8 cellular contexts compared by ENCODE assay signal in genomic region chr9:6024035-6024554, GRCh38. TPM values are rescaled to one million over a fixed set of nuclear protein-coding genes. Genes with fewer than 3 reads are reported as not detected.
DNase-seq lines count a peak whose midpoint lies in the region; ATAC-seq, FAIRE-seq and TF ChIP-seq lines count a peak whose summit lies in the region.

No MANE protein-coding gene starts in this region.

- H3K4me3 Mint-ChIP-seq in T-helper 2 cell treated with Interferon-gamma antibody and Interleukin-4, amounts not matched to agents 5 μg/mL and 100 μg/mL, for 36 hours, result peak overlapping the region; percentile 66

- TF ChIP-seq POLR2A in GM12891 (IDR thresholded peaks at IDR 0.05; ENCODE audit: low read depth, low read length) (no peak), suprapubic skin (IDR thresholded peaks at IDR 0.05) (no peak)

- peak; percentile 89 for FAIRE-seq in GM12891 (lab: Jason Lieb, UNC)

- H3K27me3 Mint-ChIP-seq in T-helper 2 cell treated with Interferon-gamma antibody and Interleukin-4, amounts not matched to agents 5 μg/mL and 100 μg/mL, for 36 hours (ENCODE audit: low read depth), result peaks cover 18% of the 10 kb centered on the region

- H3K27ac Mint-ChIP-seq in T-helper 2 cell treated with Interferon-gamma antibody and Interleukin-4, amounts not matched to agents 5 μg/mL and 100 μg/mL, for 36 hours, result peak overlapping the region; percentile 24

- H3K9me3 Mint-ChIP-seq in T-helper 2 cell treated with Interferon-gamma antibody and Interleukin-4, amounts not matched to agents 5 μg/mL and 100 μg/mL, for 36 hours, result no peaks in the 10 kb centered on the region

- no peaks in the 10 kb centered on the region for H3K27me3 ChIP-seq in suprapubic skin

- peak; percentile 77 for ATAC-seq in HG03378 (IDR thresholded peaks at IDR 0.05; ENCODE audit: unreplicated experiment)

- 41% methylated on average over 4 of the region's 4 CpGs for WGBS in suprapubic skin

- H3K4me1 Mint-ChIP-seq in T-helper 2 cell treated with Interferon-gamma antibody and Interleukin-4, amounts not matched to agents 5 μg/mL and 100 μg/mL, for 36 hours (ENCODE audit: low read depth), result peaks cover 5% of the 10 kb centered on the region

- no peaks in the 10 kb centered on the region for H3K9me3 ChIP-seq in suprapubic skin

- DNase-seq in CD1c-positive myeloid dendritic cell (ENCODE audit: extremely low spot score), result peak; percentile 47
- peak; percentile 12 for DNase-seq in GM12891 (ENCODE audit: insufficient read length, low spot score)
- no peak for DNase-seq in T-helper 2 cell treated with Interferon-gamma antibody and Interleukin-4, amounts not matched to agents 5 μg/mL and 100 μg/mL, for 36 hours (ENCODE audit: low spot score)
- peak; percentile 63 for DNase-seq in germinal center (ENCODE audit: low spot score)
- DNase-seq in suprapubic skin (ENCODE audit: low spot score in 2 of 2), result no peak
- DNase-seq in iPS-NIHi7 (ENCODE audit: extremely low spot score), result no peak
- no peak for DNase-seq in HK-2 (ENCODE audit: unreplicated experiment)

- peak; percentile 43 to 56 for TF ChIP-seq CTCF in suprapubic skin (IDR thresholded peaks at IDR 0.05)

- no peaks in the 10 kb centered on the region for H3K4me1 ChIP-seq in suprapubic skin

- no peak overlapping the region for H3K4me3 ChIP-seq in suprapubic skin

- no peaks in the 10 kb centered on the region for H3K36me3 Mint-ChIP-seq in T-helper 2 cell treated with Interferon-gamma antibody and Interleukin-4, amounts not matched to agents 5 μg/mL and 100 μg/mL, for 36 hours (ENCODE audit: low read depth)

- no peak for TF ChIP-seq EP300 in suprapubic skin (IDR thresholded peaks at IDR 0.05)

- H3K36me3 ChIP-seq in suprapubic skin, result no peaks in the 10 kb centered on the region

- no peak overlapping the region for H3K27ac ChIP-seq in suprapubic skin

TF ChIP-seq in GM12891, 5 proteins besides CTCF, POLR2A, EP300 and RAD21:
- TF ChIP-seq PAX5 (IDR thresholded peaks at IDR 0.05; ENCODE audit: insufficient read depth, low read length, severe bottlenecking) (no peak), POLR2AphosphoS5 (IDR thresholded peaks at IDR 0.05; ENCODE audit: low read depth, low read length) (no peak), SPI1 (IDR thresholded peaks at IDR 0.05; ENCODE audit: low read depth, low read length) (peak; percentile 58), POU2F2 (IDR thresholded peaks at IDR 0.05; ENCODE audit: low read depth, low read length) (no peak), TAF1 (IDR thresholded peaks at IDR 0.05; ENCODE audit: low read depth, low read length) (no peak)

RNA-seq across cellular contexts. Expression of gene RANBP6, which starts 8.7 kb away (rescaled TPM):
- 14.8 TPM for polyA plus RNA-seq in GM12891 (2012; ENCODE audit: low read depth, missing spikeins)
- total RNA-seq in suprapubic skin, result 10 to 100 TPM; 11.7 to 33.9 (median 16.9) TPM

Comparison
In these comparisons a context has a peak if more than half of its experiments do, and no peak if none do; other contexts are left out.
1. DNase-seq: peak in CD1c-positive myeloid dendritic cell (single experiment), GM12891 (single experiment) and germinal center (single experiment); none in T-helper 2 cell treated with Interferon-gamma antibody and Interleukin-4, amounts not matched to agents 5 μg/mL and 100 μg/mL, for 36 hours (single experiment), suprapubic skin (0 of 2), iPS-NIHi7 (single experiment) and HK-2 (single experiment).